In the genomic region with DNA sequence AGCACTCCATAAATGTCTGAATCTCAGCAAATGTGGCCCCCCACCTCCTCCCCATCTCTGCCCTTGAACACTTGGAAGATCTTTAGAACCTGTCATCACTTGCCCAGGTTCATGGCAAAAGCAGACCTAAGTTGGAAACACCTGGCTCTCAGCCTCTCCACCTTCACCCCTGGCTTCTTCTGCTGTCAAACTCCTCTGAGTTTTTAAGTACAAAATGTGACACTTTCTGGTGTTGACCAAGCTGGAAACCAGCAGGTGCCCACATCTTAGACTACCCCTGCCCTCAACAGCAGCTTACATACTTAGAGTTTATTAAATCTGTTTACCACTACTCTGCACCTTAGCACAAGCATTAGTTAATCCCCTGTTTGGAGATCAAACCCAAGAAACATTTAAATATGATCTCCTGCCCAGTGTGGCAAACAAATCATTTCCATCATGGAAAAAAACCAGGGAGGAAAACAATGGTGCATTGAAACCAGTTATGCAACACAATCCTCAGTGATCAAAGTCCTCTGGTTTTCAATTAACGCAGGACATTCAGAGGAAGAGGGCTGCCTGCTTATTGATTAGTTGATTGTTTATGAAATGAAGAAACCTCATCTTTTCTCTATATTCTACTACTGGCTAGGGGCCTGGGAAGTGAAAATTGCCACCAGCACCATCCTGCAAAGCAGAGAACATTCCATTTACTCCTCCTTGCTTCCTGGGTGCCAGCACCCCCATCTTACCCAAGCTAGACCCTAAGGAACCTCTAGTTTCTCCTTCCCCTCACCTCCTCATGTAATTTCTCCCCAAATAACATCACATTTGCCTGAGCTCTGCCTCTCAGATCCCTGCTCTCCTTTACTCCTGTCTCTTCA, we compare ENCODE assay signal across 15 cellular contexts.
A peak's percentile ranks its signal among the peaks of the same experiment; 100 is the strongest.
DNase-seq lines count a peak whose midpoint lies in the region; ATAC-seq and TF ChIP-seq lines count a peak whose summit lies in the region.
"Had no signal": no experiment of that assay in that cellular context is flagged by ENCODE, and none has a peak within 500 bp of the region (broad histone marks: within the 10 kb centered on the region; RNA-seq: fewer than 3 reads in every experiment).

No MANE protein-coding gene starts in this region.

- no peak overlapping the region for H3K9ac ChIP-seq in mammary epithelial cell (ENCODE audit: insufficient read depth, low read length)

- H3K4me1 Mint-ChIP-seq in brain: peaks cover 29% of the 10 kb centered on the region

- 0 out of 2 replicates have a peak overlapping the region, but pooled peaks have one; percentile 5 for H3K27ac ChIP-seq in 22Rv1
- no peak overlapping the region for H3K27ac ChIP-seq in tibial artery
- H3K27ac ChIP-seq in mammary epithelial cell (ENCODE audit: insufficient read depth, low read depth, low read length): no peak overlapping the region
- H3K27ac ChIP-seq: thoracic aorta had no signal

- no TSS peak for BruUV-seq in mammary epithelial cell (replicated peaks; lab: Mats Ljungman, UMichigan)

- no peaks in the 10 kb centered on the region for H3K36me3 ChIP-seq in tibial artery
- no peaks in the 10 kb centered on the region for H3K36me3 ChIP-seq in mammary epithelial cell (ENCODE audit: insufficient read depth, low read length)
- H3K36me3 ChIP-seq: thoracic aorta had no signal

- TF ChIP-seq CTCF in 22Rv1 (IDR thresholded peaks at IDR 0.05) (no peak), brain (conservative IDR thresholded peaks at IDR 0.05) (no peak), tibial artery (IDR thresholded peaks at IDR 0.05) (no peak), mammary epithelial cell (conservative IDR thresholded peaks at IDR 0.05 in 1 of 2, IDR thresholded peaks at IDR 0.05 in 1 of 2; ENCODE audit: extremely low read depth in 1 of 2, insufficient read depth in 1 of 2, low read depth in 1 of 2, low read length in 2 of 2) (no peak)

- peak overlapping the region in 3 of 5 experiments; percentile 2 to 87 (median 49) for H3K27ac Mint-ChIP-seq in brain
- H3K27ac Mint-ChIP-seq: activated CD4-positive, alpha-beta T cell treated with anti-CD3 and anti-CD28 coated beads, Interleukin-2, amount 10 ng/mL, durations not matched to agents 24 days and 14 days; activated T-cell treated with anti-CD3 and anti-CD28 coated beads, Interleukin-2, amount 50 U/mL, for 72 hours had no signal

- dilution Hi-C loops in mammary epithelial cell (cut with HindIII; ENCODE audit: low sequenced_read_pairs): no loop called here

- no peaks in the 10 kb centered on the region for H4K20me1 ChIP-seq in mammary epithelial cell (ENCODE audit: insufficient read depth, low read length)

- peaks cover 10% of the 10 kb centered on the region for H3K27me3 Mint-ChIP-seq in brain

- in situ Hi-C loops in mammary epithelial cell (cut with MboI; ENCODE audit: low sequenced_read_pairs in 2 of 2): no loop called here

- intact Hi-C loops in tibial artery (cut with DNase I; ENCODE audit: low total_unique reads): no loop called here
- intact Hi-C loops in mammary epithelial cell (cut with micrococcal nuclease): no loop called here

- 0% methylated on average over 1 of the region's 1 CpG for WGBS in mammary epithelial cell (ENCODE audit: low coverage, missing lambda C conversion rate)

- no peak overlapping the region for H2AFZ ChIP-seq in mammary epithelial cell (ENCODE audit: low read depth, low read length)

- H3K79me2 ChIP-seq in mammary epithelial cell (ENCODE audit: insufficient read depth, low read length): no peaks in the 10 kb centered on the region

- no peaks in the 10 kb centered on the region for H3K9me3 ChIP-seq in tibial artery
- peaks cover 2% of the 10 kb centered on the region for H3K9me3 ChIP-seq in mammary epithelial cell (replicated peaks; ENCODE audit: insufficient read depth, low read length)
- H3K9me3 ChIP-seq: thoracic aorta had no signal

- no peak overlapping the region for H3K4me3 ChIP-seq in tibial artery
- no peak overlapping the region for H3K4me3 ChIP-seq in mammary epithelial cell (replicated peaks in 1 of 3; ENCODE audit: insufficient read depth in 1 of 3, low read depth in 2 of 3, low read length in 3 of 3)
- H3K4me3 ChIP-seq: thoracic aorta had no signal

- DNase-seq in DMS79 treated with DMSO at 0.1 percent for 48 hours (lab: John Stamatoyannopoulos, UW) (peak; percentile 83), mucosa of gallbladder (ENCODE audit: low spot score) (peak; percentile 58), tibial artery (no peak), HEK293T (ENCODE audit: extremely low spot score) (no peak), mammary epithelial cell (no peak)
- DNase-seq: activated CD4-positive, alpha-beta T cell treated with anti-CD3 and anti-CD28 coated beads, Interleukin-2, amount 10 ng/mL, durations not matched to agents 24 days and 14 days; activated T-cell treated with anti-CD3 and anti-CD28 coated beads, Interleukin-2, amount 50 U/mL, for 72 hours; NCI-H1105; NCI-H446; stimulated activated CD4-positive, alpha-beta T cell treated with anti-CD3 and anti-CD28 coated beads, Interleukin-12 subunit alpha, Interleukin-12 subunit beta, amount 100 ng/mL, for 4 hours; T-helper 2 cell had no signal

- no peak overlapping the region for H3K4me2 ChIP-seq in mammary epithelial cell (ENCODE audit: insufficient read depth, low read depth, low read length)

- CTCF ChIA-PET in HEK293T (lab: Yijun Ruan, JAX): no interaction called here
- CTCF ChIA-PET in mammary epithelial cell (lab: Charles Lee; ENCODE audit: low non-redundant PET): no interaction called here

- ATAC-seq in GM19463 (IDR thresholded peaks at IDR 0.05; ENCODE audit: unreplicated experiment): no peak
- ATAC-seq: activated T-cell treated with anti-CD3 and anti-CD28 coated beads, Interleukin-2, amount 50 U/mL, for 72 hours had no signal

- H3K36me3 Mint-ChIP-seq in brain: no peaks in the 10 kb centered on the region

- H3K4me1 ChIP-seq in tibial artery: peaks cover 0 to 10% (median 0%) of the 10 kb centered on the region in 4 donors
- peaks cover 3% of the 10 kb centered on the region for H3K4me1 ChIP-seq in mammary epithelial cell (ENCODE audit: insufficient read depth, low read length)

- peaks cover 10 to 30% (median 20%) of the 10 kb centered on the region in 5 experiments for H3K9me3 Mint-ChIP-seq in brain

- POLR2A ChIA-PET in HEK293T (lab: Yijun Ruan, JAX): no interaction called here

- H3K27me3 ChIP-seq in tibial artery (no peaks in the 10 kb centered on the region), mammary epithelial cell (ENCODE audit: insufficient read depth, low read length) (peaks cover 9% of the 10 kb centered on the region)

- no peak overlapping the region for H3K4me3 Mint-ChIP-seq in brain
- H3K4me3 Mint-ChIP-seq: activated CD4-positive, alpha-beta T cell treated with anti-CD3 and anti-CD28 coated beads, Interleukin-2, amount 10 ng/mL, durations not matched to agents 24 days and 14 days; activated T-cell treated with anti-CD3 and anti-CD28 coated beads, Interleukin-2, amount 50 U/mL, for 72 hours had no signal

TF ChIP-seq in HEK293T, 16 proteins besides CTCF, POLR2A, EP300 and RAD21:
- TF ChIP-seq FOXA1 (IDR thresholded peaks at IDR 0.05) (no peak), SP1 (IDR thresholded peaks at IDR 0.05) (no peak), NFRKB (IDR thresholded peaks at IDR 0.05) (no peak), HDGF (IDR thresholded peaks at IDR 0.05; ENCODE audit: borderline replicate concordance) (no peak), ELF4 (IDR thresholded peaks at IDR 0.05) (no peak), CTBP1 (IDR thresholded peaks at IDR 0.05; ENCODE audit: borderline replicate concordance) (no peak), TARDBP (IDR thresholded peaks at IDR 0.05) (no peak), LEF1 (IDR thresholded peaks at IDR 0.05; ENCODE audit: borderline replicate concordance) (no peak), SUZ12 (IDR thresholded peaks at IDR 0.05) (no peak), ZNF384 (IDR thresholded peaks at IDR 0.05) (no peak), FOXM1 (IDR thresholded peaks at IDR 0.05; ENCODE audit: borderline replicate concordance) (no peak), BHLHE40 (IDR thresholded peaks at IDR 0.05; ENCODE audit: borderline replicate concordance) (no peak)
- TF ChIP-seq, protein P1, sequence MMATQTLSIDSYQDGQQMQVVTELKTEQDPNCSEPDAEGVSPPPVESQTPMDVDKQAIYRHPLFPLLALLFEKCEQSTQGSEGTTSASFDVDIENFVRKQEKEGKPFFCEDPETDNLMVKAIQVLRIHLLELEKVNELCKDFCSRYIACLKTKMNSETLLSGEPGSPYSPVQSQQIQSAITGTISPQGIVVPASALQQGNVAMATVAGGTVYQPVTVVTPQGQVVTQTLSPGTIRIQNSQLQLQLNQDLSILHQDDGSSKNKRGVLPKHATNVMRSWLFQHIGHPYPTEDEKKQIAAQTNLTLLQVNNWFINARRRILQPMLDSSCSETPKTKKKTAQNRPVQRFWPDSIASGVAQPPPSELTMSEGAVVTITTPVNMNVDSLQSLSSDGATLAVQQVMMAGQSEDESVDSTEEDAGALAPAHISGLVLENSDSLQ (IDR thresholded peaks at IDR 0.05): no peak

Comparison
In these comparisons a context has a peak if more than half of its experiments do, and no peak if none do; other contexts are left out.
1. DNase-seq: peak in DMS79 treated with DMSO at 0.1 percent for 48 hours (single experiment) and mucosa of gallbladder (single experiment); none in tibial artery (0 of 2), HEK293T (single experiment) and mammary epithelial cell (single experiment).